ENCODE assay signal across 8 cellular contexts in the genomic region with DNA sequence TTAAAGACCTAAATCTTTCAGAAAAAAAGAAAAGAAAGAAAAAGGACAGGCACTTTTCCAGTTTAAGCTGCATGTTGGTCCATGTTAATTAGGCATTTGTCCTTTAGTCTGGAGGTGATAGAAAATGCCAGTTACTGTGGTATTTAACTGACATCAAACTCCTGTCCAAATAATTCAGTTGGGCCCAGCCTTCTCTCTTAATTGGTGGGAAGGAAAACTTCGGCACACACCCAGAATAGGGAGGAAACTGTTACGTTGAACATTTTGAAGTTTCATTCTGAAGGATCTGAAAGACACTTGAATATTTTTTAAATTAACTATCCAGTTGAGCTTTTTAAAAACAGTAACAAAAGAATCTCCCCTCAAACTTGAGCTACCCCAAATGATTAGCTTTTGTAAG. TPM values are rescaled to one million over a fixed set of nuclear protein-coding genes. Genes with fewer than 3 reads are reported as not detected.
DNase-seq lines count a peak whose midpoint lies in the region; ATAC-seq, FAIRE-seq and TF ChIP-seq lines count a peak whose summit lies in the region.

No MANE protein-coding gene starts in this region.

- TF ChIP-seq CTCF in AG10803 (conservative IDR thresholded peaks at IDR 0.05; ENCODE audit: low read length) (no peak), K562 (IDR thresholded peaks at IDR 0.05 in 2 of 3, conservative IDR thresholded peaks at IDR 0.05 in 1 of 3; ENCODE audit: insufficient read depth in 2 of 3, low read depth in 1 of 3, low read length in 3 of 3) (no peak)

- no peak for TF ChIP-seq POLR2A in K562 (conservative IDR thresholded peaks at IDR 0.05)

- no peaks in the 10 kb centered on the region for H3K36me3 Mint-ChIP-seq in naive B cell

- H3K4me2 ChIP-seq in K562 (ENCODE audit: insufficient read depth, low read length): peak overlapping the region; percentile 67

- H3K79me2 ChIP-seq in K562 (ENCODE audit: control insufficient read depth, insufficient read depth, low read length): peaks cover 99% of the 10 kb centered on the region

- H3K4me1 ChIP-seq in K562 (replicated peaks in 1 of 2; ENCODE audit: control insufficient read depth in 2 of 2, insufficient read depth in 2 of 2, low read length in 2 of 2): peaks cover 37 to 68% of the 10 kb centered on the region in 2 experiments

- no TSS peak for BruUV-seq in K562 (replicated peaks; lab: Mats Ljungman, UMichigan)

- POLR2A ChIA-PET in K562 (lab: Yijun Ruan, JAX): interaction anchor here (0.6 to 2.1 kb wide), 9 partner anchors 9 to 227 kb away, joined by 3 to 14 read pairs (median 3); no protein-coding TSS in a partner anchor

- no peaks in the 10 kb centered on the region for H3K9me3 ChIP-seq in K562 (replicated peaks; ENCODE audit: control insufficient read depth, insufficient read depth, low read depth, low read length)

- H3K9me3 Mint-ChIP-seq in naive B cell: no peaks in the 10 kb centered on the region

- H3K4me1 Mint-ChIP-seq in naive B cell: peaks cover 30 to 61% (median 43%) of the 10 kb centered on the region in 3 donors

- in situ Hi-C loops in K562 (cut with MboI): no loop called here

- no peak for TF ChIP-seq EP300 in K562 (IDR thresholded peaks at IDR 0.05; ENCODE audit: low read length)

- H2AFZ ChIP-seq in K562 (ENCODE audit: low read depth, low read length): no peak overlapping the region

- H3K27ac Mint-ChIP-seq in naive B cell: peak overlapping the region; percentile 90 to 99 (median 97)

- H3K4me3 ChIP-seq in AG10803 (ENCODE audit: low read length) (peak overlapping the region; percentile 41), K562 (peak overlapping the region; percentile 1; the same call in 1 of the 2 replicates)
- H3K4me3 ChIP-seq in Jurkat, Clone E6-1 (ENCODE audit: low read length): peak overlapping the region; percentile 37

- H3K27me3 Mint-ChIP-seq in naive B cell: no peaks in the 10 kb centered on the region

- H3K9me1 ChIP-seq in K562 (ENCODE audit: control insufficient read depth, insufficient read depth, low read length): no peaks in the 10 kb centered on the region

- H3K4me3 Mint-ChIP-seq in naive B cell: peak overlapping the region in 5 of 8 donors; percentile 73 to 93 (median 87)

- intact Hi-C loops in K562 (cut with micrococcal nuclease): no loop called here

- no peaks in the 10 kb centered on the region for H4K20me1 ChIP-seq in K562 (replicated peaks; ENCODE audit: control insufficient read depth, insufficient read depth, low read length)

- H3K27me3 ChIP-seq in K562 (ENCODE audit: control insufficient read depth in 2 of 2, insufficient read depth in 2 of 2, low read length in 2 of 2): no peaks in the 10 kb centered on the region

- H3K36me3 ChIP-seq in K562 (ENCODE audit: control insufficient read depth, insufficient read depth, low read length): peaks cover 14% of the 10 kb centered on the region; the same call in 2 of the 3 replicates

- no peak for TF ChIP-seq RAD21 in K562 (CRISPR knock-in tag; conservative IDR thresholded peaks at IDR 0.05 in 1 of 2, IDR thresholded peaks at IDR 0.05 in 1 of 2)

- DNase-seq in AG10803 (ENCODE audit: low read depth) (no peak), K562 (ENCODE audit: extremely low read depth in 1 of 4, low spot score in 3 of 4) (no peak), naive B cell (no peak), GOT3 (lab: John Stamatoyannopoulos, UW) (no peak), DMS53 treated with DMSO at 0.1 percent for 48 hours (lab: John Stamatoyannopoulos, UW; ENCODE audit: unreplicated experiment) (no peak), KG1 (lab: John Stamatoyannopoulos, UW) (no peak)
- DNase-seq in Jurkat, Clone E6-1 (ENCODE audit: low read depth, low spot score): no peak
- DNase-seq in activated CD4-positive, CD25-positive, alpha-beta regulatory T cell (lab: John Stamatoyannopoulos, UW): no peak

- CTCF ChIA-PET in K562 (lab: Yijun Ruan, JAX; ENCODE audit: low intra/inter-chr PET ratio): no interaction called here

- H3K9ac ChIP-seq in K562 (ENCODE audit: insufficient read depth in 1 of 2, low read depth in 2 of 2, low read length in 2 of 2): peak overlapping the region in 1 of 2 experiments; percentile 55; a peak in 2 of 4 replicates

- peak overlapping the region; percentile 64 for H3K27ac ChIP-seq in K562 (ENCODE audit: extremely low read depth, low read depth, low read length)

- ATAC-seq in K562 (no peak), naive B cell (ENCODE audit: low read depth in 2 of 2) (no peak)

- WGBS in K562 (ENCODE audit: insufficient coverage, low coverage, missing lambda C conversion rate): 6% methylated on average over 2 of the region's 2 CpGs

- FAIRE-seq in K562 (lab: Jason Lieb, UNC): peak; percentile 49

TF ChIP-seq in K562, 482 proteins besides CTCF, POLR2A, EP300 and RAD21 (continues in another document):
- no peak for TF ChIP-seq UBTF (IDR thresholded peaks at IDR 0.05; ENCODE audit: borderline replicate concordance in 1 of 2, low read depth in 2 of 2, low read length in 2 of 2)
- TF ChIP-seq SUPT5H (IDR thresholded peaks at IDR 0.05): no peak
- no peak for TF ChIP-seq TARDBP (IDR thresholded peaks at IDR 0.05)
- TF ChIP-seq ZNF507 (tag; conservative IDR thresholded peaks at IDR 0.05): no peak
- TF ChIP-seq ZFP91 (CRISPR knock-in tag; IDR thresholded peaks at IDR 0.05): no peak
- TF ChIP-seq TOE1 (IDR thresholded peaks at IDR 0.05; ENCODE audit: borderline replicate concordance): no peak
- no peak for TF ChIP-seq TOE1 (CRISPR knock-in tag; IDR thresholded peaks at IDR 0.05; ENCODE audit: borderline replicate concordance, low read depth)
- TF ChIP-seq CGGBP1 (CRISPR knock-in tag; IDR thresholded peaks at IDR 0.05): 0 out of 2 replicates have a peak, but pooled peaks have one; percentile 67

RNA-seq across cellular contexts. Expression of gene RREB1, which starts 30.4 kb away (rescaled TPM):
- polyA plus RNA-seq in Jurkat, Clone E6-1 (2012; ENCODE audit: insufficient read depth, insufficient read length): 10.5 TPM
- total RNA-seq in K562 (2011; cell fraction: chromatin; rRNA removed; ENCODE audit: low replicate concordance): 128 and 141 TPM in 2 replicates
- total RNA-seq in K562 (2011; cell fraction: nucleolus; rRNA removed): 88.6 and 91.1 TPM in 2 replicates
- 120 and 166 TPM in 2 replicates for total RNA-seq in K562 (2011; cell fraction: nucleoplasm; rRNA removed)
- total RNA-seq in K562 (2014; rRNA removed) (19.3 and 34.7 TPM in 2 replicates), K562 (2014; rRNA removed; fragmentation: Illumina TruSeq; extraction: Trizol) (24.3 and 25.0 TPM in 2 replicates), K562 (2015; rRNA removed; fragmentation: Illumina TruSeq; extraction: Trizol) (21.9 and 22.1 TPM in 2 replicates), K562 (2021) (64.2 and 65.7 TPM in 2 replicates)
- polyA plus RNA-seq in K562 (2011; rRNA removed) (5.2 and 6.0 TPM in 2 replicates), K562 (2014; fragmentation: Illumina TruSeq; extraction: Trizol) (23.6 and 25.9 TPM in 2 replicates), K562 (2014; fragmentation: Nextera tagmentation; extraction: Ambion mirVana) (1 to 10 TPM; 3.3 to 4.8 TPM), K562 (2014; rRNA removed) (15.6 and 19.6 TPM in 2 replicates), naive B cell (ENCODE audit: low read depth in 6 of 6) (1 to 10 TPM; 1.5 to 9.9 (median 5.2) TPM)
- 5.6 and 6.8 TPM in 2 replicates for polyA plus RNA-seq in K562 (2011; cell fraction: cytosol; rRNA removed)
- 25.5 and 29.7 TPM in 2 replicates for polyA plus RNA-seq in K562 (2011; cell fraction: nucleus; rRNA removed)
- 20.6 and 20.9 TPM in 2 replicates for polyA plus RNA-seq in K562 (2012)
- 42.2 and 45.2 TPM in 2 replicates for polyA minus RNA-seq in K562 (2011; rRNA and poly(A)+ RNA removed)
- polyA minus RNA-seq in K562 (2011; cell fraction: cytosol; rRNA and poly(A)+ RNA removed): 34.1 and 47.8 TPM in 2 replicates
- 48.1 and 74.3 TPM in 2 replicates for polyA minus RNA-seq in K562 (2011; cell fraction: nucleus; rRNA and poly(A)+ RNA removed)
